1 cellular context compared by ENCODE assay signal in the genomic region with DNA sequence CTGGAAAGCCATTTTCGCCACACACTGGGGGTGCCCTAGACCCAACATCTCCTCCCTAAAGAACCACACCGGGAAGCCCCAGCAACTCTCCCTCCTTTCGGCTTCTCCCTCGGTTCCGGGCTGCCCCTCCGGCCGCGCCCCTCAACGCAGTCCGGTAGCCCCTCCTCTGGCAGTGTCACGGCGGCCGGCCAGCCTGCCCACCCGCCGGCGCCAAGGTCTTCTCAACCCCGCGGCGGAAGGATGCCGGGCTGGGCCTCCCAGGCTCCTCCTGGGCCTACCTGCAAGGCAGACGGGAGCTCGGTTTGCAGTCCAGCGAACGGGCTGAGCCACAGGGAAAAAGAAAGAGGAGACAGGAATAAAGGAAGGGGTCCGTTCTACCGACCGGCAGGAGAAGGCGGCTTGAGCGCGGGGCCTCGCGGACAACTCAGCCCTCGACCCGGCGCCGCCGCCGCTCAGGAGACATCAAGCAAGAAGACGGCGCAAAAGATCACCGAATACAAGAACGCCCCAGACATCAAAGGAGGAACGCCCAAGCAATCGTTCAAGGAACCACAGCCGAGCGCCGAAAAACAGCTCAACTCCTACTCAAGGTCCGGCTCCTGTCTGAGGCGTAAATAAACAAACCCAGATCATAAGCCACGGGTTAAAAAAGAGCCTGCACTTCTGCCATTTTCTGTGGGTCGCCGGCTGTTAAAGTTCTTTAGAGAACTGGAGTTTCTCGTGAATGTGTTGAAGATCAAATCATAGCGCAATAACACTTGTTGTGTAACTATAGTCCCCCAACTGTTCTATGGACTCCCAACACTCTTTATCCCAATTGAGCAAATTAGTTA.
A peak's percentile ranks its signal among the peaks of the same experiment; 100 is the strongest.
TF ChIP-seq lines count a peak whose summit lies in the region.

A gene with protein sequence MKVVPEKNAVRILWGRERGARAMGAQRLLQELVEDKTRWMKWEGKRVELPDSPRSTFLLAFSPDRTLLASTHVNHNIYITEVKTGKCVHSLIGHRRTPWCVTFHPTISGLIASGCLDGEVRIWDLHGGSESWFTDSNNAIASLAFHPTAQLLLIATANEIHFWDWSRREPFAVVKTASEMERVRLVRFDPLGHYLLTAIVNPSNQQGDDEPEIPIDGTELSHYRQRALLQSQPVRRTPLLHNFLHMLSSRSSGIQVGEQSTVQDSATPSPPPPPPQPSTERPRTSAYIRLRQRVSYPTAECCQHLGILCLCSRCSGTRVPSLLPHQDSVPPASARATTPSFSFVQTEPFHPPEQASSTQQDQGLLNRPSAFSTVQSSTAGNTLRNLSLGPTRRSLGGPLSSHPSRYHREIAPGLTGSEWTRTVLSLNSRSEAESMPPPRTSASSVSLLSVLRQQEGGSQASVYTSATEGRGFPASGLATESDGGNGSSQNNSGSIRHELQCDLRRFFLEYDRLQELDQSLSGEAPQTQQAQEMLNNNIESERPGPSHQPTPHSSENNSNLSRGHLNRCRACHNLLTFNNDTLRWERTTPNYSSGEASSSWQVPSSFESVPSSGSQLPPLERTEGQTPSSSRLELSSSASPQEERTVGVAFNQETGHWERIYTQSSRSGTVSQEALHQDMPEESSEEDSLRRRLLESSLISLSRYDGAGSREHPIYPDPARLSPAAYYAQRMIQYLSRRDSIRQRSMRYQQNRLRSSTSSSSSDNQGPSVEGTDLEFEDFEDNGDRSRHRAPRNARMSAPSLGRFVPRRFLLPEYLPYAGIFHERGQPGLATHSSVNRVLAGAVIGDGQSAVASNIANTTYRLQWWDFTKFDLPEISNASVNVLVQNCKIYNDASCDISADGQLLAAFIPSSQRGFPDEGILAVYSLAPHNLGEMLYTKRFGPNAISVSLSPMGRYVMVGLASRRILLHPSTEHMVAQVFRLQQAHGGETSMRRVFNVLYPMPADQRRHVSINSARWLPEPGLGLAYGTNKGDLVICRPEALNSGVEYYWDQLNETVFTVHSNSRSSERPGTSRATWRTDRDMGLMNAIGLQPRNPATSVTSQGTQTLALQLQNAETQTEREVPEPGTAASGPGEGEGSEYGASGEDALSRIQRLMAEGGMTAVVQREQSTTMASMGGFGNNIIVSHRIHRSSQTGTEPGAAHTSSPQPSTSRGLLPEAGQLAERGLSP (N-terminal part only) (minus strand): TSS at position 474 of the 833 bp plus-strand sequence. CDS start 45,643 bp downstream, outside the sequence.

TF ChIP-seq in GM12878, 131 proteins besides CTCF, POLR2A, EP300 and RAD21 (continued from another document and continues in another):
- TF ChIP-seq, protein P1, sequence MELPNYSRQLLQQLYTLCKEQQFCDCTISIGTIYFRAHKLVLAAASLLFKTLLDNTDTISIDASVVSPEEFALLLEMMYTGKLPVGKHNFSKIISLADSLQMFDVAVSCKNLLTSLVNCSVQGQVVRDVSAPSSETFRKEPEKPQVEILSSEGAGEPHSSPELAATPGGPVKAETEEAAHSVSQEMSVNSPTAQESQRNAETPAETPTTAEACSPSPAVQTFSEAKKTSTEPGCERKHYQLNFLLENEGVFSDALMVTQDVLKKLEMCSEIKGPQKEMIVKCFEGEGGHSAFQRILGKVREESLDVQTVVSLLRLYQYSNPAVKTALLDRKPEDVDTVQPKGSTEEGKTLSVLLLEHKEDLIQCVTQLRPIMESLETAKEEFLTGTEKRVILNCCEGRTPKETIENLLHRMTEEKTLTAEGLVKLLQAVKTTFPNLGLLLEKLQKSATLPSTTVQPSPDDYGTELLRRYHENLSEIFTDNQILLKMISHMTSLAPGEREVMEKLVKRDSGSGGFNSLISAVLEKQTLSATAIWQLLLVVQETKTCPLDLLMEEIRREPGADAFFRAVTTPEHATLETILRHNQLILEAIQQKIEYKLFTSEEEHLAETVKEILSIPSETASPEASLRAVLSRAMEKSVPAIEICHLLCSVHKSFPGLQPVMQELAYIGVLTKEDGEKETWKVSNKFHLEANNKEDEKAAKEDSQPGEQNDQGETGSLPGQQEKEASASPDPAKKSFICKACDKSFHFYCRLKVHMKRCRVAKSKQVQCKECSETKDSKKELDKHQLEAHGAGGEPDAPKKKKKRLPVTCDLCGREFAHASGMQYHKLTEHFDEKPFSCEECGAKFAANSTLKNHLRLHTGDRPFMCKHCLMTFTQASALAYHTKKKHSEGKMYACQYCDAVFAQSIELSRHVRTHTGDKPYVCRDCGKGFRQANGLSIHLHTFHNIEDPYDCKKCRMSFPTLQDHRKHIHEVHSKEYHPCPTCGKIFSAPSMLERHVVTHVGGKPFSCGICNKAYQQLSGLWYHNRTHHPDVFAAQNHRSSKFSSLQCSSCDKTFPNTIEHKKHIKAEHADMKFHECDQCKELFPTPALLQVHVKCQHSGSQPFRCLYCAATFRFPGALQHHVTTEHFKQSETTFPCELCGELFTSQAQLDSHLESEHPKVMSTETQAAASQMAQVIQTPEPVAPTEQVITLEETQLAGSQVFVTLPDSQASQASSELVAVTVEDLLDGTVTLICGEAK (IDR thresholded peaks at IDR 0.05; ENCODE audit: borderline replicate concordance): peak; percentile 45; the same call in 1 of the 2 replicates
- TF ChIP-seq ZNF622 (IDR thresholded peaks at IDR 0.05) (no peak), MTA2 (IDR thresholded peaks at IDR 0.05; ENCODE audit: low read depth) (no peak), CHD1 (IDR thresholded peaks at IDR 0.05; ENCODE audit: low read depth, low read length) (no peak), SPI1 (IDR thresholded peaks at IDR 0.05; ENCODE audit: borderline replicate concordance, insufficient read depth, low read depth, low read length) (no peak), RELA (IDR thresholded peaks at IDR 0.05; ENCODE audit: borderline replicate concordance, partially characterized antibody) (no peak), MEF2B (IDR thresholded peaks at IDR 0.05; ENCODE audit: partially characterized antibody, poor library complexity, severe bottlenecking) (no peak), ZNF207 (IDR thresholded peaks at IDR 0.05; ENCODE audit: borderline replicate concordance) (peak; percentile 82), SIX5 (IDR thresholded peaks at IDR 0.05; ENCODE audit: low read depth, low read length, severe bottlenecking) (peak; percentile 62), DPF2 (IDR thresholded peaks at IDR 0.05) (peak; percentile 50), SMAD1 (IDR thresholded peaks at IDR 0.05; ENCODE audit: low read depth, partially characterized antibody) (peak; percentile 67), STAT1 (conservative IDR thresholded peaks at IDR 0.05) (0 out of 2 replicates have a peak, but pooled peaks have one; percentile 53), SMAD5 (IDR thresholded peaks at IDR 0.05; ENCODE audit: low read depth) (peak; percentile 70; the same call in 1 of the 2 replicates), CHD4 (IDR thresholded peaks at IDR 0.05) (no peak), ZNF24 (IDR thresholded peaks at IDR 0.05) (peak; percentile 46; the same call in 1 of the 2 replicates), CBFB (IDR thresholded peaks at IDR 0.05; ENCODE audit: low read depth) (peak; percentile 78; the same call in 1 of the 2 replicates), SRF (IDR thresholded peaks at IDR 0.05; ENCODE audit: low read depth in 2 of 2, low read length in 2 of 2) (peak; percentile 93 to 100), RUNX3 (IDR thresholded peaks at IDR 0.05; ENCODE audit: low read length) (peak; percentile 86)
- TF ChIP-seq, protein P2, sequence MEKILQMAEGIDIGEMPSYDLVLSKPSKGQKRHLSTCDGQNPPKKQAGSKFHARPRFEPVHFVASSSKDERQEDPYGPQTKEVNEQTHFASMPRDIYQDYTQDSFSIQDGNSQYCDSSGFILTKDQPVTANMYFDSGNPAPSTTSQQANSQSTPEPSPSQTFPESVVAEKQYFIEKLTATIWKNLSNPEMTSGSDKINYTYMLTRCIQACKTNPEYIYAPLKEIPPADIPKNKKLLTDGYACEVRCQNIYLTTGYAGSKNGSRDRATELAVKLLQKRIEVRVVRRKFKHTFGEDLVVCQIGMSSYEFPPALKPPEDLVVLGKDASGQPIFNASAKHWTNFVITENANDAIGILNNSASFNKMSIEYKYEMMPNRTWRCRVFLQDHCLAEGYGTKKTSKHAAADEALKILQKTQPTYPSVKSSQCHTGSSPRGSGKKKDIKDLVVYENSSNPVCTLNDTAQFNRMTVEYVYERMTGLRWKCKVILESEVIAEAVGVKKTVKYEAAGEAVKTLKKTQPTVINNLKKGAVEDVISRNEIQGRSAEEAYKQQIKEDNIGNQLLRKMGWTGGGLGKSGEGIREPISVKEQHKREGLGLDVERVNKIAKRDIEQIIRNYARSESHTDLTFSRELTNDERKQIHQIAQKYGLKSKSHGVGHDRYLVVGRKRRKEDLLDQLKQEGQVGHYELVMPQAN (conservative IDR thresholded peaks at IDR 0.05): peak; percentile 90
- TF ChIP-seq, protein P3, sequence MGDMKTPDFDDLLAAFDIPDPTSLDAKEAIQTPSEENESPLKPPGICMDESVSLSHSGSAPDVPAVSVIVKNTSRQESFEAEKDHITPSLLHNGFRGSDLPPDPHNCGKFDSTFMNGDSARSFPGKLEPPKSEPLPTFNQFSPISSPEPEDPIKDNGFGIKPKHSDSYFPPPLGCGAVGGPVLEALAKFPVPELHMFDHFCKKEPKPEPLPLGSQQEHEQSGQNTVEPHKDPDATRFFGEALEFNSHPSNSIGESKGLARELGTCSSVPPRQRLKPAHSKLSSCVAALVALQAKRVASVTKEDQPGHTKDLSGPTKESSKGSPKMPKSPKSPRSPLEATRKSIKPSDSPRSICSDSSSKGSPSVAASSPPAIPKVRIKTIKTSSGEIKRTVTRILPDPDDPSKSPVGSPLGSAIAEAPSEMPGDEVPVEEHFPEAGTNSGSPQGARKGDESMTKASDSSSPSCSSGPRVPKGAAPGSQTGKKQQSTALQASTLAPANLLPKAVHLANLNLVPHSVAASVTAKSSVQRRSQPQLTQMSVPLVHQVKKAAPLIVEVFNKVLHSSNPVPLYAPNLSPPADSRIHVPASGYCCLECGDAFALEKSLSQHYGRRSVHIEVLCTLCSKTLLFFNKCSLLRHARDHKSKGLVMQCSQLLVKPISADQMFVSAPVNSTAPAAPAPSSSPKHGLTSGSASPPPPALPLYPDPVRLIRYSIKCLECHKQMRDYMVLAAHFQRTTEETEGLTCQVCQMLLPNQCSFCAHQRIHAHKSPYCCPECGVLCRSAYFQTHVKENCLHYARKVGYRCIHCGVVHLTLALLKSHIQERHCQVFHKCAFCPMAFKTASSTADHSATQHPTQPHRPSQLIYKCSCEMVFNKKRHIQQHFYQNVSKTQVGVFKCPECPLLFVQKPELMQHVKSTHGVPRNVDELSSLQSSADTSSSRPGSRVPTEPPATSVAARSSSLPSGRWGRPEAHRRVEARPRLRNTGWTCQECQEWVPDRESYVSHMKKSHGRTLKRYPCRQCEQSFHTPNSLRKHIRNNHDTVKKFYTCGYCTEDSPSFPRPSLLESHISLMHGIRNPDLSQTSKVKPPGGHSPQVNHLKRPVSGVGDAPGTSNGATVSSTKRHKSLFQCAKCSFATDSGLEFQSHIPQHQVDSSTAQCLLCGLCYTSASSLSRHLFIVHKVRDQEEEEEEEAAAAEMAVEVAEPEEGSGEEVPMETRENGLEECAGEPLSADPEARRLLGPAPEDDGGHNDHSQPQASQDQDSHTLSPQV (IDR thresholded peaks at IDR 0.05): no peak
- TF ChIP-seq, protein P4, sequence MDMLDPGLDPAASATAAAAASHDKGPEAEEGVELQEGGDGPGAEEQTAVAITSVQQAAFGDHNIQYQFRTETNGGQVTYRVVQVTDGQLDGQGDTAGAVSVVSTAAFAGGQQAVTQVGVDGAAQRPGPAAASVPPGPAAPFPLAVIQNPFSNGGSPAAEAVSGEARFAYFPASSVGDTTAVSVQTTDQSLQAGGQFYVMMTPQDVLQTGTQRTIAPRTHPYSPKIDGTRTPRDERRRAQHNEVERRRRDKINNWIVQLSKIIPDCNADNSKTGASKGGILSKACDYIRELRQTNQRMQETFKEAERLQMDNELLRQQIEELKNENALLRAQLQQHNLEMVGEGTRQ (IDR thresholded peaks at IDR 0.05; ENCODE audit: borderline replicate concordance, low read depth, low read length): no peak
- TF ChIP-seq, protein P5, sequence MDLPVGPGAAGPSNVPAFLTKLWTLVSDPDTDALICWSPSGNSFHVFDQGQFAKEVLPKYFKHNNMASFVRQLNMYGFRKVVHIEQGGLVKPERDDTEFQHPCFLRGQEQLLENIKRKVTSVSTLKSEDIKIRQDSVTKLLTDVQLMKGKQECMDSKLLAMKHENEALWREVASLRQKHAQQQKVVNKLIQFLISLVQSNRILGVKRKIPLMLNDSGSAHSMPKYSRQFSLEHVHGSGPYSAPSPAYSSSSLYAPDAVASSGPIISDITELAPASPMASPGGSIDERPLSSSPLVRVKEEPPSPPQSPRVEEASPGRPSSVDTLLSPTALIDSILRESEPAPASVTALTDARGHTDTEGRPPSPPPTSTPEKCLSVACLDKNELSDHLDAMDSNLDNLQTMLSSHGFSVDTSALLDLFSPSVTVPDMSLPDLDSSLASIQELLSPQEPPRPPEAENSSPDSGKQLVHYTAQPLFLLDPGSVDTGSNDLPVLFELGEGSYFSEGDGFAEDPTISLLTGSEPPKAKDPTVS (IDR thresholded peaks at IDR 0.05; ENCODE audit: low read depth, low read length): no peak
- TF ChIP-seq, protein P6, sequence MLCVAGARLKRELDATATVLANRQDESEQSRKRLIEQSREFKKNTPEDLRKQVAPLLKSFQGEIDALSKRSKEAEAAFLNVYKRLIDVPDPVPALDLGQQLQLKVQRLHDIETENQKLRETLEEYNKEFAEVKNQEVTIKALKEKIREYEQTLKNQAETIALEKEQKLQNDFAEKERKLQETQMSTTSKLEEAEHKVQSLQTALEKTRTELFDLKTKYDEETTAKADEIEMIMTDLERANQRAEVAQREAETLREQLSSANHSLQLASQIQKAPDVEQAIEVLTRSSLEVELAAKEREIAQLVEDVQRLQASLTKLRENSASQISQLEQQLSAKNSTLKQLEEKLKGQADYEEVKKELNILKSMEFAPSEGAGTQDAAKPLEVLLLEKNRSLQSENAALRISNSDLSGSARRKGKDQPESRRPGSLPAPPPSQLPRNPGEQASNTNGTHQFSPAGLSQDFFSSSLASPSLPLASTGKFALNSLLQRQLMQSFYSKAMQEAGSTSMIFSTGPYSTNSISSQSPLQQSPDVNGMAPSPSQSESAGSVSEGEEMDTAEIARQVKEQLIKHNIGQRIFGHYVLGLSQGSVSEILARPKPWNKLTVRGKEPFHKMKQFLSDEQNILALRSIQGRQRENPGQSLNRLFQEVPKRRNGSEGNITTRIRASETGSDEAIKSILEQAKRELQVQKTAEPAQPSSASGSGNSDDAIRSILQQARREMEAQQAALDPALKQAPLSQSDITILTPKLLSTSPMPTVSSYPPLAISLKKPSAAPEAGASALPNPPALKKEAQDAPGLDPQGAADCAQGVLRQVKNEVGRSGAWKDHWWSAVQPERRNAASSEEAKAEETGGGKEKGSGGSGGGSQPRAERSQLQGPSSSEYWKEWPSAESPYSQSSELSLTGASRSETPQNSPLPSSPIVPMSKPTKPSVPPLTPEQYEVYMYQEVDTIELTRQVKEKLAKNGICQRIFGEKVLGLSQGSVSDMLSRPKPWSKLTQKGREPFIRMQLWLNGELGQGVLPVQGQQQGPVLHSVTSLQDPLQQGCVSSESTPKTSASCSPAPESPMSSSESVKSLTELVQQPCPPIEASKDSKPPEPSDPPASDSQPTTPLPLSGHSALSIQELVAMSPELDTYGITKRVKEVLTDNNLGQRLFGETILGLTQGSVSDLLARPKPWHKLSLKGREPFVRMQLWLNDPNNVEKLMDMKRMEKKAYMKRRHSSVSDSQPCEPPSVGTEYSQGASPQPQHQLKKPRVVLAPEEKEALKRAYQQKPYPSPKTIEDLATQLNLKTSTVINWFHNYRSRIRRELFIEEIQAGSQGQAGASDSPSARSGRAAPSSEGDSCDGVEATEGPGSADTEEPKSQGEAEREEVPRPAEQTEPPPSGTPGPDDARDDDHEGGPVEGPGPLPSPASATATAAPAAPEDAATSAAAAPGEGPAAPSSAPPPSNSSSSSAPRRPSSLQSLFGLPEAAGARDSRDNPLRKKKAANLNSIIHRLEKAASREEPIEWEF (IDR thresholded peaks at IDR 0.05; ENCODE audit: insufficient replicate concordance, low read depth, low read length): peak; percentile 100
